1 cellular context compared by ENCODE assay signal in the genomic region with DNA sequence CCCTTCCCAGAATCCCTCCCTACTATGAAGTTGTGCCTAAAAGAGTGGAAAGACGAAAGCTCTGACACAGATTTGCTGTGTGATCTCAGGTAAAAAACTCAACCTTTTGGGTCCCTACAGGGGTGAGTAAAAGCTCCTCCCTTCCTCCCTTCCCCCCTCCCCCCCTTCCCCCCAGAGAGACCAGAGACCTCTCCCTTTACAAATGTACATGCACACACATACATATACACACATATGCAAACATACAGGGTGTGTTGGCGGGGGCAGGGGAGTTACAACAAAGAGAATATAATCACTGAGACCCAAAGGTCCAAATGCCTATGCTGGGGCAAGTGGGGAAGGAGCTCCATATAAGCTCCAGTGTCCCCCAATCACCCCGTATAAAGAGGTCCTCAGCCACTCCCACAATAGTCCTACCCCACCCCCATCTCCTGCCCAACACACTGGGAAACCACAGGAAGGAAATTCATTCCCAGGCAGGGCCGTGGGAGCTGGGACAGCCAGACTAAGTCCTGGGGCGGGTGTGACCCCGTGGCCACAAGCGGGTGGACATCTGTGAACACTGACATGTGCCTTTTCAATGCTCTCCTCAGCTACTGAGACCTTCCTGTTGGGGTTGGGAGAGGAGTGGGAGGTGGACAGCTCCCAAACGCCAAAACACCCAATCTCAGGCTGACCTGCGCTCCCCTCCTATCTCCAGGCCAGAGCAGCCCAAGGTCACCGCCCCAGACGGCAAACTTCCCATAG.
TF ChIP-seq lines count a peak whose summit lies in the region.

No MANE protein-coding gene starts in this region.

TF ChIP-seq in K562, 482 proteins besides CTCF, POLR2A, EP300 and RAD21 (continued from another document):
- TF ChIP-seq, protein P1, sequence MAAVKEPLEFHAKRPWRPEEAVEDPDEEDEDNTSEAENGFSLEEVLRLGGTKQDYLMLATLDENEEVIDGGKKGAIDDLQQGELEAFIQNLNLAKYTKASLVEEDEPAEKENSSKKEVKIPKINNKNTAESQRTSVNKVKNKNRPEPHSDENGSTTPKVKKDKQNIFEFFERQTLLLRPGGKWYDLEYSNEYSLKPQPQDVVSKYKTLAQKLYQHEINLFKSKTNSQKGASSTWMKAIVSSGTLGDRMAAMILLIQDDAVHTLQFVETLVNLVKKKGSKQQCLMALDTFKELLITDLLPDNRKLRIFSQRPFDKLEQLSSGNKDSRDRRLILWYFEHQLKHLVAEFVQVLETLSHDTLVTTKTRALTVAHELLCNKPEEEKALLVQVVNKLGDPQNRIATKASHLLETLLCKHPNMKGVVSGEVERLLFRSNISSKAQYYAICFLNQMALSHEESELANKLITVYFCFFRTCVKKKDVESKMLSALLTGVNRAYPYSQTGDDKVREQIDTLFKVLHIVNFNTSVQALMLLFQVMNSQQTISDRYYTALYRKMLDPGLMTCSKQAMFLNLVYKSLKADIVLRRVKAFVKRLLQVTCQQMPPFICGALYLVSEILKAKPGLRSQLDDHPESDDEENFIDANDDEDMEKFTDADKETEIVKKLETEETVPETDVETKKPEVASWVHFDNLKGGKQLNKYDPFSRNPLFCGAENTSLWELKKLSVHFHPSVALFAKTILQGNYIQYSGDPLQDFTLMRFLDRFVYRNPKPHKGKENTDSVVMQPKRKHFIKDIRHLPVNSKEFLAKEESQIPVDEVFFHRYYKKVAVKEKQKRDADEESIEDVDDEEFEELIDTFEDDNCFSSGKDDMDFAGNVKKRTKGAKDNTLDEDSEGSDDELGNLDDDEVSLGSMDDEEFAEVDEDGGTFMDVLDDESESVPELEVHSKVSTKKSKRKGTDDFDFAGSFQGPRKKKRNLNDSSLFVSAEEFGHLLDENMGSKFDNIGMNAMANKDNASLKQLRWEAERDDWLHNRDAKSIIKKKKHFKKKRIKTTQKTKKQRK (IDR thresholded peaks at IDR 0.05; ENCODE audit: borderline replicate concordance, low read depth, low read length), result no peak
- TF ChIP-seq, protein P2, sequence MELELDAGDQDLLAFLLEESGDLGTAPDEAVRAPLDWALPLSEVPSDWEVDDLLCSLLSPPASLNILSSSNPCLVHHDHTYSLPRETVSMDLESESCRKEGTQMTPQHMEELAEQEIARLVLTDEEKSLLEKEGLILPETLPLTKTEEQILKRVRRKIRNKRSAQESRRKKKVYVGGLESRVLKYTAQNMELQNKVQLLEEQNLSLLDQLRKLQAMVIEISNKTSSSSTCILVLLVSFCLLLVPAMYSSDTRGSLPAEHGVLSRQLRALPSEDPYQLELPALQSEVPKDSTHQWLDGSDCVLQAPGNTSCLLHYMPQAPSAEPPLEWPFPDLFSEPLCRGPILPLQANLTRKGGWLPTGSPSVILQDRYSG (tag; conservative IDR thresholded peaks at IDR 0.05; ENCODE audit: low read depth), result no peak
- TF ChIP-seq PRMT5 (CRISPR knock-in tag; IDR thresholded peaks at IDR 0.05) (no peak), NFE2 (IDR thresholded peaks at IDR 0.05; ENCODE audit: low read depth) (no peak), SRSF3 (IDR thresholded peaks at IDR 0.05; ENCODE audit: insufficient read depth, low read length) (no peak), NFATC3 (IDR thresholded peaks at IDR 0.05) (no peak), ELF1 (tag; IDR thresholded peaks at IDR 0.05) (no peak)
